8 cellular contexts compared by ENCODE assay signal in genomic region chr12:57782243-57782607, GRCh38. TPM values are rescaled to one million over a fixed set of nuclear protein-coding genes. Genes with fewer than 3 reads are reported as not detected.
DNase-seq lines count a peak whose midpoint lies in the region; ATAC-seq and TF ChIP-seq lines count a peak whose summit lies in the region.

No MANE protein-coding gene starts in this region.

- H3K27ac ChIP-seq in ovary, result no peak overlapping the region

- intact Hi-C loops in ovary (cut with DNase I), result loop anchor here in 2 of 4 donors (2.0 to 10.0 kb wide), 2 partner anchors 53 to 123 kb away; no protein-coding TSS in a partner anchor

- 4 to 12% (median 5%) methylated on average over 4 of the region's 4 CpGs for WGBS in ovary, 3 donors

- TF ChIP-seq CTCF in astrocyte of the cerebellum (IDR thresholded peaks at IDR 0.05; ENCODE audit: low read depth, low read length, missing control alignments), result no peak
- no peak for TF ChIP-seq CTCF in ovary (IDR thresholded peaks at IDR 0.05)

- H3K27me3 ChIP-seq in ovary, result no peaks in the 10 kb centered on the region

- ATAC-seq in GM19035 (IDR thresholded peaks at IDR 0.05; ENCODE audit: unreplicated experiment) (peak; percentile 5), HG03354 (IDR thresholded peaks at IDR 0.05; ENCODE audit: poor library complexity, severe bottlenecking, unreplicated experiment) (peak; percentile 5), HG03460 (IDR thresholded peaks at IDR 0.05; ENCODE audit: unreplicated experiment) (no peak), HG02981 (IDR thresholded peaks at IDR 0.05; ENCODE audit: unreplicated experiment) (no peak)

- in situ Hi-C loops in astrocyte of the cerebellum (cut with HindIII; ENCODE audit: low sequenced_read_pairs), result no loop called here

- H3K36me3 ChIP-seq in ovary, result no peaks in the 10 kb centered on the region

- peaks cover 3% of the 10 kb centered on the region for H3K4me1 ChIP-seq in ovary (ENCODE audit: insufficient read depth)

- TF ChIP-seq POLR2A in ovary (IDR thresholded peaks at IDR 0.05), result no peak

- DNase-seq in astrocyte of the cerebellum (ENCODE audit: low read depth) (no peak), ovary (no peak), cerebellar nuclear complex (lab: John Stamatoyannopoulos, UW) (no peak), NCI-H446 (lab: John Stamatoyannopoulos, UW) (no peak)

- TF ChIP-seq EP300 in ovary (IDR thresholded peaks at IDR 0.05), result no peak

- no peaks in the 10 kb centered on the region for H3K9me3 ChIP-seq in ovary

- peak overlapping the region; percentile 67 for H3K4me3 ChIP-seq in astrocyte of the cerebellum (ENCODE audit: low read depth, low read length)
- H3K4me3 ChIP-seq in ovary, result peak overlapping the region; percentile 93

RNA-seq across cellular contexts. Expression of gene TSFM, which starts 0.4 kb away (rescaled TPM):
- total RNA-seq in ovary, result 10 to 100 TPM; 13.2 to 23.0 (median 20.1) TPM
- 10 to 100 TPM; 17.5 to 28.1 TPM for polyA plus RNA-seq in ovary

RNA-seq across cellular contexts. Expression of gene EEF1AKMT3, which starts 9.8 kb away (rescaled TPM):
- 10 to 100 TPM; 11.0 to 18.0 (median 15.2) TPM for total RNA-seq in ovary
- polyA plus RNA-seq in ovary, result 10 to 100 TPM; 10.4 to 15.0 TPM

RNA-seq across cellular contexts. Expression of gene METTL1, which starts 10.3 kb away (rescaled TPM):
- 10 to 100 TPM in 6 of 7 donors, 1 to 10 TPM in 1; 5.7 to 48.6 (median 26.4) TPM for total RNA-seq in ovary
- 10 to 100 TPM; 10.6 to 29.3 TPM for polyA plus RNA-seq in ovary

RNA-seq across cellular contexts. Expression of gene CYP27B1, which starts 15.3 kb away (rescaled TPM):
- total RNA-seq in ovary, result 1 to 10 TPM in 4 of 7 donors, under 1 TPM in 3; 0.12 to 2.5 (median 1.0) TPM
- under 1 TPM; 0.18 to 0.30 TPM for polyA plus RNA-seq in ovary

RNA-seq across cellular contexts. Expression of gene MARCHF9, which starts 27.3 kb away (rescaled TPM):
- 10 to 100 TPM in 1 of 7 donors, 1 to 10 TPM in 6; 5.0 to 15.2 (median 7.7) TPM for total RNA-seq in ovary
- polyA plus RNA-seq in ovary, result 1 to 10 TPM; 5.0 to 7.9 TPM

Comparison
In these comparisons a context has a peak if more than half of its experiments do, and no peak if none do; other contexts are left out.
1. ATAC-seq: peak in GM19035 (single experiment) and HG03354 (single experiment); none in HG03460 (single experiment) and HG02981 (single experiment).